Comparison of ENCODE assay signal across 8 cellular contexts in genomic region chr3:57397175-57398026, GRCh38.
DNase-seq lines count a peak whose midpoint lies in the region; ATAC-seq and TF ChIP-seq lines count a peak whose summit lies in the region.

No MANE protein-coding gene starts in this region.

- TF ChIP-seq CTCF in DOHH2 (IDR thresholded peaks at IDR 0.05; ENCODE audit: low read depth, low read length, poor library complexity, severe bottlenecking), result peak; percentile 92
- TF ChIP-seq CTCF in smooth muscle cell (IDR thresholded peaks at IDR 0.05; ENCODE audit: borderline replicate concordance, insufficient read depth, poor library complexity, severe bottlenecking), result peak; percentile 66

- H3K9me3 ChIP-seq in DOHH2 (ENCODE audit: control insufficient read depth, insufficient read depth, low read length) (no peaks in the 10 kb centered on the region), smooth muscle cell (replicated peaks; ENCODE audit: low read depth) (no peaks in the 10 kb centered on the region)

- H3K36me3 ChIP-seq in DOHH2 (ENCODE audit: control insufficient read depth, low read length) (no peaks in the 10 kb centered on the region), smooth muscle cell (ENCODE audit: low read depth) (no peaks in the 10 kb centered on the region)

- H3K4me2 ChIP-seq in DOHH2 (ENCODE audit: low read length) (peak overlapping the region; percentile 65), smooth muscle cell (peak overlapping the region; percentile 71)

- H2AFZ ChIP-seq in smooth muscle cell (ENCODE audit: low read depth), result peak overlapping the region; percentile 80

- 15% methylated on average over 3 of the region's 3 CpGs for WGBS in smooth muscle cell (ENCODE audit: low lambda C conversion rate)

- ATAC-seq in GM19468 (IDR thresholded peaks at IDR 0.05; ENCODE audit: extremely low read depth, unreplicated experiment), result peak; percentile 83
- ATAC-seq in HG03565 (IDR thresholded peaks at IDR 0.05; ENCODE audit: unreplicated experiment), result peak; percentile 95
- peak; percentile 61 to 69 for ATAC-seq in left cardiac atrium

- H3K27me3 ChIP-seq in DOHH2 (ENCODE audit: control insufficient read depth, low read length) (0 out of 2 replicates have a peak, but pooled peaks cover 2% of the 10 kb centered on the region), smooth muscle cell (ENCODE audit: low read depth) (peaks cover 8% of the 10 kb centered on the region)

- H3K4me3 ChIP-seq in DOHH2 (ENCODE audit: low read length), result peak overlapping the region; percentile 49
- no peak overlapping the region for H3K4me3 ChIP-seq in smooth muscle cell

- DNase-seq in SK-N-DZ (ENCODE audit: low spot score) (peak; percentile 31), left cardiac atrium (no peak), smooth muscle cell (lab: John Stamatoyannopoulos, UW; ENCODE audit: unreplicated experiment) (no peak), NCI-H524 treated with DMSO at 0.1 percent for 48 hours (lab: John Stamatoyannopoulos, UW) (no peak)
- DNase-seq in activated naive CD4-positive, alpha-beta T cell (lab: John Stamatoyannopoulos, UW), result peak in 3 of 4 experiments; percentile 1 to 30 (median 18)

- H3K4me1 ChIP-seq in DOHH2 (ENCODE audit: control insufficient read depth, low read length) (peaks cover 18% of the 10 kb centered on the region), smooth muscle cell (ENCODE audit: low read depth) (no peaks in the 10 kb centered on the region)

- no peaks in the 10 kb centered on the region for H4K20me1 ChIP-seq in DOHH2 (ENCODE audit: control insufficient read depth, insufficient read depth, low read depth, low read length)
- H4K20me1 ChIP-seq in smooth muscle cell (ENCODE audit: low read depth), result no peaks in the 10 kb centered on the region

- no peak overlapping the region for H3K9ac ChIP-seq in smooth muscle cell (ENCODE audit: low read depth)

- H3F3A ChIP-seq in DOHH2 (ENCODE audit: control insufficient read depth, insufficient read depth), result no peaks in the 10 kb centered on the region
- H3F3A ChIP-seq in smooth muscle cell (ENCODE audit: low read depth), result no peaks in the 10 kb centered on the region

- H3K9me2 ChIP-seq in DOHH2 (replicated peaks; ENCODE audit: control insufficient read depth, low read length), result no peaks in the 10 kb centered on the region

- intact Hi-C loops in left cardiac atrium (cut with DNase I), result no loop called here

- H3K27ac ChIP-seq in DOHH2 (ENCODE audit: low read depth, low read length), result no peak overlapping the region
- H3K27ac ChIP-seq in smooth muscle cell (ENCODE audit: low read depth), result no peak overlapping the region

- H3K79me2 ChIP-seq in DOHH2 (ENCODE audit: control insufficient read depth, low read length) (no peaks in the 10 kb centered on the region), smooth muscle cell (ENCODE audit: low read depth) (no peaks in the 10 kb centered on the region)

Comparison
In these comparisons a context has a peak if more than half of its experiments do, and no peak if none do; other contexts are left out.
1. DNase-seq: peak in SK-N-DZ (single experiment) and activated naive CD4-positive, alpha-beta T cell (3 of 4); none in left cardiac atrium (single experiment), smooth muscle cell (single experiment) and NCI-H524 treated with DMSO at 0.1 percent for 48 hours (single experiment).
2. Peak in every context shown above with its lines, with median percentiles within 50 percentile points of each other: ATAC-seq.